14 cellular contexts compared by ENCODE assay signal in genomic region chr7:95715274-95715673, GRCh38. TPM values are rescaled to one million over a fixed set of nuclear protein-coding genes. Genes with fewer than 3 reads are reported as not detected.
DNase-seq lines count a peak whose midpoint lies in the region; ATAC-seq and TF ChIP-seq lines count a peak whose summit lies in the region.
"Had no signal": no experiment of that assay in that cellular context is flagged by ENCODE, and none has a peak within 500 bp of the region (broad histone marks: within the 10 kb centered on the region; RNA-seq: fewer than 3 reads in every experiment).

No MANE protein-coding gene starts in this region.

- DNase-seq in MM.1S, result peak; percentile 21
- no peak for DNase-seq in SJCRH30
- DNase-seq in GM19240 (ENCODE audit: insufficient read length, low spot score), result no peak
- DNase-seq in posterior vena cava (ENCODE audit: low spot score), result no peak
- DNase-seq in NCI-H2171 treated with DMSO at 0.1 percent for 48 hours (lab: John Stamatoyannopoulos, UW), result no peak
- DNase-seq: NCI-H187 treated with DMSO at 0.1 percent for 48 hours, T-helper 2 cell, trophoblast cell had no signal

- H3K4me1 ChIP-seq in MM.1S (ENCODE audit: low read length) (peaks cover 33% of the 10 kb centered on the region), SJCRH30 (peaks cover 10% of the 10 kb centered on the region)

- no peak overlapping the region for H2AFZ ChIP-seq in MM.1S (ENCODE audit: low read length)

- ATAC-seq in GM18508 (IDR thresholded peaks at IDR 0.05; ENCODE audit: insufficient read depth, unreplicated experiment), result peak; percentile 97
- ATAC-seq in GM21367 (IDR thresholded peaks at IDR 0.05; ENCODE audit: unreplicated experiment), result peak; percentile 89
- ATAC-seq in HG02943 (IDR thresholded peaks at IDR 0.05; ENCODE audit: low read depth, unreplicated experiment), result peak; percentile 60
- ATAC-seq: left lobe of liver had no signal

- H3K36me3 ChIP-seq in MM.1S (replicated peaks; ENCODE audit: insufficient read depth, low read length) (no peaks in the 10 kb centered on the region), SJCRH30 (no peaks in the 10 kb centered on the region)

- H3K4me3 ChIP-seq in MM.1S (ENCODE audit: low read length) (no peak overlapping the region), SJCRH30 (no peak overlapping the region)

- intact Hi-C loops in posterior vena cava (cut with DNase I), result no loop called here

- H3K9me3 ChIP-seq in MM.1S (replicated peaks; ENCODE audit: insufficient read depth, low read length) (no peaks in the 10 kb centered on the region), SJCRH30 (replicated peaks) (0 out of 2 replicates have a peak, but pooled peaks cover 4% of the 10 kb centered on the region)

- H3K4me2 ChIP-seq in MM.1S (ENCODE audit: low read depth, low read length), result no peak overlapping the region

- no peaks in the 10 kb centered on the region for H3K9me2 ChIP-seq in MM.1S (replicated peaks; ENCODE audit: insufficient read depth, low read length)

- H3F3A ChIP-seq in MM.1S (ENCODE audit: insufficient read depth, low read length), result peaks cover 4% of the 10 kb centered on the region

- TF ChIP-seq CTCF in MM.1S (IDR thresholded peaks at IDR 0.05; ENCODE audit: low read length), result no peak

- H3K79me2 ChIP-seq in MM.1S (ENCODE audit: low read length), result no peaks in the 10 kb centered on the region

- no peaks in the 10 kb centered on the region for H4K20me1 ChIP-seq in MM.1S (ENCODE audit: insufficient read depth, low read length)

- H3K9ac ChIP-seq in MM.1S (ENCODE audit: low read length), result no peak overlapping the region

- H3K27ac ChIP-seq in MM.1S (ENCODE audit: low read length) (no peak overlapping the region), SJCRH30 (no peak overlapping the region)

- H3K27me3 ChIP-seq in MM.1S (replicated peaks; ENCODE audit: insufficient read depth, low read length), result no peaks in the 10 kb centered on the region
- no peaks in the 10 kb centered on the region for H3K27me3 ChIP-seq in SJCRH30

RNA-seq across cellular contexts. Expression of gene DYNC1I1, which starts 57.1 kb away (rescaled TPM):
- 7.9 and 11.9 TPM in 2 replicates for total RNA-seq in SJCRH30 (2014; rRNA removed; shearing (Covaris generic))
- 10 to 100 TPM; 15.8 to 17.9 TPM for total RNA-seq in posterior vena cava
- total RNA-seq: activated CD8-positive, alpha-beta memory T cell treated with anti-CD3 and anti-CD28 coated beads for 36 hours; OCI-LY7 had no signal
